ENCODE assay signal across 13 cellular contexts in genomic region chr12:113473942-113474341, GRCh38. TPM values are rescaled to one million over a fixed set of nuclear protein-coding genes. Genes with fewer than 3 reads are reported as not detected.
DNase-seq lines count a peak whose midpoint lies in the region; ATAC-seq and TF ChIP-seq lines count a peak whose summit lies in the region.
"Had no signal": no experiment of that assay in that cellular context is flagged by ENCODE, and none has a peak within 500 bp of the region (broad histone marks: within the 10 kb centered on the region; RNA-seq: fewer than 3 reads in every experiment).

No MANE protein-coding gene starts in this region.

- peak; percentile 24 for DNase-seq in AG08396 (ENCODE audit: low spot score)
- peak; percentile 45 for DNase-seq in Daoy (ENCODE audit: low read depth)
- DNase-seq in RWPE2 (ENCODE audit: low spot score) = no peak
- DNase-seq: cortex of kidney, esophagus squamous epithelium, nucleus accumbens, SHP77 had no signal

- H3K4me3 ChIP-seq in RWPE2 (ENCODE audit: severe bottlenecking) (no peak overlapping the region), iPS-18c (ENCODE audit: insufficient read depth, low read depth, low read length) (peak overlapping the region; percentile 4; the same call in 1 of the 2 replicates)
- H3K4me3 ChIP-seq: esophagus squamous epithelium, suprapubic skin had no signal

- ATAC-seq in RWPE2 (ENCODE audit: low read depth) = peak; percentile 56
- no peak for ATAC-seq in HG02981 (IDR thresholded peaks at IDR 0.05; ENCODE audit: unreplicated experiment)
- no peak for ATAC-seq in HG02938 (IDR thresholded peaks at IDR 0.05; ENCODE audit: unreplicated experiment)
- no peak for ATAC-seq in GM21529 (IDR thresholded peaks at IDR 0.05; ENCODE audit: unreplicated experiment)

- peaks cover 93% of the 10 kb centered on the region for H3K27me3 ChIP-seq in RWPE2 (ENCODE audit: insufficient read depth, poor library complexity, severe bottlenecking)

- H3K9me3 ChIP-seq in RWPE2 (ENCODE audit: severe bottlenecking) = no peaks in the 10 kb centered on the region
- H3K9me3 ChIP-seq in iPS-18c (ENCODE audit: control insufficient read depth, insufficient read depth, low read length) = peaks cover 2% of the 10 kb centered on the region
- H3K9me3 ChIP-seq: esophagus squamous epithelium, suprapubic skin had no signal

- TF ChIP-seq CTCF in RWPE2 (IDR thresholded peaks at IDR 0.05; ENCODE audit: poor library complexity, severe bottlenecking) = no peak

- H3K27ac ChIP-seq in RWPE2 (ENCODE audit: poor library complexity, severe bottlenecking) = no peak overlapping the region
- H3K27ac ChIP-seq: esophagus squamous epithelium, suprapubic skin had no signal

- no peaks in the 10 kb centered on the region for H3K4me1 ChIP-seq in RWPE2 (ENCODE audit: insufficient read depth, poor library complexity, severe bottlenecking)
- H3K4me1 ChIP-seq: suprapubic skin had no signal

- no peaks in the 10 kb centered on the region for H3K36me3 ChIP-seq in RWPE2 (ENCODE audit: low read depth)
- H3K36me3 ChIP-seq: esophagus squamous epithelium, suprapubic skin had no signal

RNA-seq across cellular contexts. Expression of gene LHX5, which starts 2.3 kb away (rescaled TPM):
- 0.09 and 0.46 TPM in 2 replicates for total RNA-seq in Daoy (2014; rRNA removed; shearing (Covaris generic))
- total RNA-seq: esophagus squamous epithelium, lower leg skin, suprapubic skin had no signal

RNA-seq across cellular contexts. Expression of gene SDSL, which starts 51.8 kb away (rescaled TPM):
- total RNA-seq in Daoy (2014; rRNA removed; shearing (Covaris generic)) = 41.7 and 42.8 TPM in 2 replicates
